ENCODE assay signal across 8 cellular contexts in genomic region chr1:21255284-21255942, GRCh38. TPM values are rescaled to one million over a fixed set of nuclear protein-coding genes. Genes with fewer than 3 reads are reported as not detected.
DNase-seq lines count a peak whose midpoint lies in the region; ATAC-seq and TF ChIP-seq lines count a peak whose summit lies in the region.

No MANE protein-coding gene starts in this region.

- no peak overlapping the region for H3K4me3 Mint-ChIP-seq in activated T-cell treated with anti-CD3 and anti-CD28 coated beads, Interleukin-2, amount 50 U/mL, for 4 hours
- no peak overlapping the region for H3K4me3 Mint-ChIP-seq in nephron
- H3K4me3 Mint-ChIP-seq in stimulated activated naive CD8-positive, alpha-beta T cell treated with anti-CD3 and anti-CD28 coated beads, Interleukin-15, Interleukin-2, amounts not matched to agents 100 ng/mL and 50 ng/mL, for 24 hours: peak overlapping the region; percentile 17

- no peak overlapping the region for H3K4me3 ChIP-seq in fibroblast of lung (replicated peaks in 1 of 4; ENCODE audit: control extremely low read depth in 1 of 4, insufficient read depth in 1 of 4, low read depth in 3 of 4, low read length in 4 of 4)

- no peaks in the 10 kb centered on the region for H3K27me3 ChIP-seq in fibroblast of lung (ENCODE audit: control insufficient read depth, insufficient read depth, low read length)

- H3K27me3 Mint-ChIP-seq in activated T-cell treated with anti-CD3 and anti-CD28 coated beads, Interleukin-2, amount 50 U/mL, for 4 hours (ENCODE audit: low read depth): no peaks in the 10 kb centered on the region
- H3K27me3 Mint-ChIP-seq in nephron (ENCODE audit: low read depth): peaks cover 13% of the 10 kb centered on the region
- H3K27me3 Mint-ChIP-seq in stimulated activated naive CD8-positive, alpha-beta T cell treated with anti-CD3 and anti-CD28 coated beads, Interleukin-15, Interleukin-2, amounts not matched to agents 100 ng/mL and 50 ng/mL, for 24 hours: no peaks in the 10 kb centered on the region

- H3K9me3 ChIP-seq in fibroblast of lung (ENCODE audit: control insufficient read depth, insufficient read depth, low read depth, low read length): no peaks in the 10 kb centered on the region

- peaks cover 40% of the 10 kb centered on the region for H3K36me3 Mint-ChIP-seq in activated T-cell treated with anti-CD3 and anti-CD28 coated beads, Interleukin-2, amount 50 U/mL, for 4 hours (ENCODE audit: insufficient read depth)
- H3K36me3 Mint-ChIP-seq in nephron (ENCODE audit: low read depth): peaks cover 23% of the 10 kb centered on the region
- H3K36me3 Mint-ChIP-seq in stimulated activated naive CD8-positive, alpha-beta T cell treated with anti-CD3 and anti-CD28 coated beads, Interleukin-15, Interleukin-2, amounts not matched to agents 100 ng/mL and 50 ng/mL, for 24 hours (ENCODE audit: low read depth): peaks cover 75% of the 10 kb centered on the region

- peaks cover 24% of the 10 kb centered on the region for H3K4me1 ChIP-seq in fibroblast of lung (ENCODE audit: control insufficient read depth, extremely low read depth, insufficient read depth, low read length)

- peaks cover 33% of the 10 kb centered on the region for H3K36me3 ChIP-seq in fibroblast of lung (ENCODE audit: control insufficient read depth, insufficient read depth, low read length)

- H3K27ac ChIP-seq in fibroblast of lung (ENCODE audit: insufficient read depth, low read length): peak overlapping the region; percentile 16

- H3K79me2 ChIP-seq in fibroblast of lung (ENCODE audit: control insufficient read depth, insufficient read depth, low read length): no peaks in the 10 kb centered on the region

- no peaks in the 10 kb centered on the region for H4K20me1 ChIP-seq in fibroblast of lung (ENCODE audit: control insufficient read depth, extremely low read depth, insufficient read depth, low read length)

- TF ChIP-seq CTCF in fibroblast of lung (conservative IDR thresholded peaks at IDR 0.05 in 1 of 2, IDR thresholded peaks at IDR 0.05 in 1 of 2; ENCODE audit: low read depth in 1 of 2, low read length in 2 of 2) (peak; percentile 85 to 87), nephron (IDR thresholded peaks at IDR 0.05; ENCODE audit: unreplicated experiment in 3 of 3) (peak; percentile 74 to 89 (median 88))

- peak overlapping the region; percentile 49 to 75 (median 60) for H3K27ac Mint-ChIP-seq in nephron
- peak overlapping the region; percentile 86 for H3K27ac Mint-ChIP-seq in stimulated activated naive CD8-positive, alpha-beta T cell treated with anti-CD3 and anti-CD28 coated beads, Interleukin-15, Interleukin-2, amounts not matched to agents 100 ng/mL and 50 ng/mL, for 24 hours

- H3K4me2 ChIP-seq in fibroblast of lung (ENCODE audit: extremely low read depth, insufficient read depth, low read length): no peak overlapping the region

- ATAC-seq in activated T-cell treated with anti-CD3 and anti-CD28 coated beads, Interleukin-2, amount 50 U/mL, for 4 hours: peak; percentile 62 to 73
- ATAC-seq in GM21360 (IDR thresholded peaks at IDR 0.05; ENCODE audit: unreplicated experiment): no peak

- H3K9me3 Mint-ChIP-seq in activated T-cell treated with anti-CD3 and anti-CD28 coated beads, Interleukin-2, amount 50 U/mL, for 4 hours: no peaks in the 10 kb centered on the region
- H3K9me3 Mint-ChIP-seq in nephron: no peaks in the 10 kb centered on the region
- H3K9me3 Mint-ChIP-seq in stimulated activated naive CD8-positive, alpha-beta T cell treated with anti-CD3 and anti-CD28 coated beads, Interleukin-15, Interleukin-2, amounts not matched to agents 100 ng/mL and 50 ng/mL, for 24 hours: no peaks in the 10 kb centered on the region

- peaks cover 40% of the 10 kb centered on the region for H3K4me1 Mint-ChIP-seq in activated T-cell treated with anti-CD3 and anti-CD28 coated beads, Interleukin-2, amount 50 U/mL, for 4 hours (ENCODE audit: low read depth)
- peaks cover 38% of the 10 kb centered on the region for H3K4me1 Mint-ChIP-seq in nephron
- peaks cover 84% of the 10 kb centered on the region for H3K4me1 Mint-ChIP-seq in stimulated activated naive CD8-positive, alpha-beta T cell treated with anti-CD3 and anti-CD28 coated beads, Interleukin-15, Interleukin-2, amounts not matched to agents 100 ng/mL and 50 ng/mL, for 24 hours (ENCODE audit: low read depth)

- H2AFZ ChIP-seq in fibroblast of lung (ENCODE audit: low read length): no peak overlapping the region

- no peak overlapping the region for H3K9ac ChIP-seq in fibroblast of lung (ENCODE audit: insufficient read depth, low read length)

- DNase-seq in DMS53 treated with DMSO at 0.1 percent for 48 hours (lab: John Stamatoyannopoulos, UW; ENCODE audit: unreplicated experiment) (peak; percentile 87), M059J (ENCODE audit: low read depth) (peak; percentile 89), RPMI7951 (ENCODE audit: low read depth) (peak; percentile 86), fibroblast of lung (ENCODE audit: low read depth in 2 of 2) (peak; percentile 70 to 85)
- DNase-seq in activated T-cell treated with anti-CD3 and anti-CD28 coated beads, Interleukin-2, amount 50 U/mL, for 4 hours: peak; percentile 87

RNA-seq across cellular contexts. Expression of gene ECE1, which starts 34.9 kb away (rescaled TPM):
- total RNA-seq in M059J (2014; rRNA removed; shearing (Covaris generic)): 88.5 and 125 TPM in 2 replicates
- total RNA-seq in RPMI7951 (2014; rRNA removed; shearing (Covaris generic)): 112 and 131 TPM in 2 replicates
- total RNA-seq in activated T-cell treated with anti-CD3 and anti-CD28 coated beads, Interleukin-2, amount 50 U/mL, for 4 hours: 100 to 1,000 TPM; 121 to 168 (median 149) TPM
- 57.3 and 138 TPM in 2 replicates for total RNA-seq in fibroblast of lung
- 131 and 137 TPM in 2 replicates for polyA plus RNA-seq in fibroblast of lung
- 145 and 152 TPM in 2 replicates for polyA plus RNA-seq in fibroblast of lung (2012)
- 228 and 250 TPM in 2 replicates for polyA minus RNA-seq in fibroblast of lung (ENCODE audit: low replicate concordance)
